ENCODE assay signal across 20 cellular contexts in genomic region chr4:56099378-56099786, GRCh38.
A peak's percentile ranks its signal among the peaks of the same experiment; 100 is the strongest.
DNase-seq lines count a peak whose midpoint lies in the region; ATAC-seq and TF ChIP-seq lines count a peak whose summit lies in the region.
"Had no signal": no experiment of that assay in that cellular context is flagged by ENCODE, and none has a peak within 500 bp of the region (broad histone marks: within the 10 kb centered on the region; RNA-seq: fewer than 3 reads in every experiment).

No MANE protein-coding gene starts in this region.

- H3K4me3 ChIP-seq in astrocyte of the spinal cord (ENCODE audit: low read depth, low read length) = no peak overlapping the region
- H3K4me3 ChIP-seq: mucosa of descending colon, PC-9, tibial artery had no signal

- no peak for ATAC-seq in GM18519 (IDR thresholded peaks at IDR 0.05; ENCODE audit: low FRiP score, unreplicated experiment)
- ATAC-seq in HG02870 (IDR thresholded peaks at IDR 0.05; ENCODE audit: unreplicated experiment) = no peak
- no peak for ATAC-seq in GM18502 (IDR thresholded peaks at IDR 0.05; ENCODE audit: poor library complexity, unreplicated experiment)
- ATAC-seq: effector memory CD8-positive, alpha-beta T cell; mucosa of descending colon; right cardiac atrium had no signal

- DNase-seq in A172 (ENCODE audit: low spot score) (peak; percentile 52), M059J (ENCODE audit: low read depth) (peak; percentile 35), astrocyte of the spinal cord (ENCODE audit: low read depth, low spot score) (peak; percentile 69), inferior parietal cortex (ENCODE audit: extremely low spot score) (peak; percentile 40), NCI-H2171 treated with DMSO at 0.1 percent for 48 hours (lab: John Stamatoyannopoulos, UW) (no peak)
- DNase-seq: 8988T; activated CD4-positive, alpha-beta T cell treated with anti-CD3 and anti-CD28 coated beads for 1 hour; cerebellar nuclear complex; DMS53; effector memory CD8-positive, alpha-beta T cell; mucosa of descending colon; NCI-H1092; NCI-H748 treated with DMSO at 0.1 percent for 48 hours; PC-9; right cardiac atrium; stimulated activated naive B cell treated with anti-CD40 and anti-IgM and Interleukin-4, amounts not matched to agents 10 μg/mL and 1 μg/mL and 100 μg/mL, for 72 hours; tibial artery had no signal

- in situ Hi-C loops in astrocyte of the spinal cord (cut with HindIII; ENCODE audit: low sequenced_read_pairs) = no loop called here

- no peak for TF ChIP-seq CTCF in astrocyte of the spinal cord (IDR thresholded peaks at IDR 0.05; ENCODE audit: low read depth, low read length)
